20 cellular contexts compared by ENCODE assay signal in the genomic region with DNA sequence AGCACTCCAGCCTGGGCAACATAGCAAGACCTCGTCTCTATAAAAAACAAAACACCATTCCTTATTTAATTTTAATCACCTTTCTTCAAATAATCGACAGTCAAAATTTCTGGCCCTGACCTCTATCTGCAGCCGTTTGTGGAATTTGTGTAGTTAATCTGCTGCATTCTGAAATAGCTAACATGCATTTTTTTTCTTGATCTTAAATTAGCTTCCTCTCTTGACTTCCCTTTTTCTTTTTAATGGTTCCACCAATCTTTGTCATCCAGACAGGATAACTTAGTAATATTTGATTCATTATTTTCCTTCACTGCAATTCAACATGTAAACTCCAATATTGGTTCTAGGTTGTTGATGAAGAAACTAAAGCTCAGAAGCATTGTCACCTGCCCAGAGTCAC.
DNase-seq lines count a peak whose midpoint lies in the region; ATAC-seq, FAIRE-seq and TF ChIP-seq lines count a peak whose summit lies in the region.
"Had no signal": no experiment of that assay in that cellular context is flagged by ENCODE, and none has a peak within 500 bp of the region (broad histone marks: within the 10 kb centered on the region; RNA-seq: fewer than 3 reads in every experiment).

No MANE protein-coding gene starts in this region.

- no peak for FAIRE-seq in GM12878 (lab: Jason Lieb, UNC)
- FAIRE-seq: A549, H1 had no signal

- TF ChIP-seq CTCF in HL-60 (IDR thresholded peaks at IDR 0.05; ENCODE audit: insufficient read depth, low read length) (no peak), GM12878 (IDR thresholded peaks at IDR 0.05 in 2 of 3, conservative IDR thresholded peaks at IDR 0.05 in 1 of 3; ENCODE audit: control insufficient read depth in 2 of 3, extremely low read depth in 1 of 3, insufficient read depth in 1 of 3, low read depth in 3 of 3, low read length in 3 of 3) (no peak)

- POLR2A ChIA-PET in GM12878 (lab: Charles Lee), result interaction anchor here (0.5 to 2.2 kb wide), 3 partner anchors 12 to 99 kb away, joined by 5 to 8 read pairs (median 6); no protein-coding TSS in a partner anchor

- peaks cover 7% of the 10 kb centered on the region for H3K4me1 ChIP-seq in GM12878 (ENCODE audit: control insufficient read depth, insufficient read depth, low read length)
- H3K4me1 ChIP-seq: A549, Peyer's patch had no signal

- no peak for TF ChIP-seq RAD21 in GM12878 (IDR thresholded peaks at IDR 0.05; ENCODE audit: insufficient read depth, low read depth, low read length)

- H3K9me3 ChIP-seq in GM12878 (replicated peaks; ENCODE audit: control insufficient read depth, insufficient read depth, low read length), result no peaks in the 10 kb centered on the region
- H3K9me3 ChIP-seq: A549, Peyer's patch had no signal

- WGBS in GM12878 (ENCODE audit: insufficient coverage, insufficient replicate concordance, low lambda C conversion rate, missing lambda C conversion rate), result 0% methylated on average over 3 of the region's 3 CpGs

- peak; percentile 61 to 74 for DNase-seq in AML-193 (lab: John Stamatoyannopoulos, UW)
- DNase-seq in HL-60 (ENCODE audit: low read depth in 1 of 2, low spot score in 1 of 2), result no peak
- DNase-seq in NOMO-1 treated with dmso at 0.1 percent for 144 hours (lab: John Stamatoyannopoulos, UW; ENCODE audit: unreplicated experiment), result peak; percentile 31
- no peak for DNase-seq in GM12878 (ENCODE audit: low read depth, low spot score)
- no peak for DNase-seq in NCI-H226
- no peak for DNase-seq in LoVo (ENCODE audit: low spot score)
- DNase-seq: CD8-positive, alpha-beta T cell; DND-41; GDM1; NCI-H146; NCI-H2081 treated with DMSO at 0.1 percent for 48 hours; NCI-H526; NK-92 treated with Interleukin-12 subunit alpha and Interleukin-12 subunit beta, amount 100 ng/mL, for 24 hours; Peyer's patch; SHP77 had no signal

- 0 out of 4 replicates have a peak, but pooled peaks cover 0 to 3% of the 10 kb centered on the region in 2 experiments for H3K36me3 ChIP-seq in GM12878 (ENCODE audit: control insufficient read depth in 2 of 2, insufficient read depth in 2 of 2, low read length in 1 of 2)
- H3K36me3 ChIP-seq: Peyer's patch had no signal

- H3K4me3 ChIP-seq in HL-60 (replicated peaks; ENCODE audit: insufficient read depth, low read length) (no peak overlapping the region), GM12878 (no peak overlapping the region)
- H3K4me3 ChIP-seq: A549, Peyer's patch had no signal

- no peaks in the 10 kb centered on the region for H4K20me1 ChIP-seq in GM12878 (ENCODE audit: control insufficient read depth, insufficient read depth)

- peaks cover 48% of the 10 kb centered on the region for H3K79me2 ChIP-seq in GM12878 (ENCODE audit: control insufficient read depth, insufficient read depth, low read length)

- TF ChIP-seq EP300 in GM12878 (IDR thresholded peaks at IDR 0.05; ENCODE audit: borderline replicate concordance in 1 of 2, control insufficient read depth in 1 of 2, low read depth in 2 of 2, low read length in 2 of 2), result no peak

- no peak for ATAC-seq in GM12878
- ATAC-seq in HG03097 (IDR thresholded peaks at IDR 0.05; ENCODE audit: low FRiP score, unreplicated experiment), result no peak
- no peak for ATAC-seq in GM21423 (IDR thresholded peaks at IDR 0.05; ENCODE audit: unreplicated experiment)
- ATAC-seq: A549; CD8-positive, alpha-beta T cell had no signal

- H3K4me2 ChIP-seq in GM12878 (ENCODE audit: control insufficient read depth, insufficient read depth), result no peak overlapping the region; the same call in 1 of the 2 replicates
- H3K4me2 ChIP-seq: A549, KMS-11 had no signal

- CTCF ChIA-PET in GM12878 (lab: Yijun Ruan, JAX), result interaction anchor here (0.6 to 1.6 kb wide), 9 partner anchors 10 to 646 kb away, joined by 3 to 4 read pairs (median 4); a partner anchor contains a TSS

- no peak overlapping the region for H3K9ac ChIP-seq in GM12878 (ENCODE audit: control insufficient read depth, insufficient read depth, low read length)
- H3K9ac ChIP-seq: KMS-11 had no signal

- no peak for TF ChIP-seq POLR2A in GM12878 (IDR thresholded peaks at IDR 0.05; ENCODE audit: low read depth, low read length)

- no peak overlapping the region for H2AFZ ChIP-seq in GM12878 (ENCODE audit: control insufficient read depth, low read depth, low read length)

- in situ Hi-C loops in GM12878 (cut with MboI), result no loop called here

- H3K27me3 ChIP-seq in HL-60 (ENCODE audit: insufficient read depth, poor library complexity, severe bottlenecking), result no peaks in the 10 kb centered on the region
- no peaks in the 10 kb centered on the region for H3K27me3 ChIP-seq in GM12878 (replicated peaks in 1 of 2; ENCODE audit: control insufficient read depth in 2 of 2, insufficient read depth in 2 of 2, low read length in 1 of 2)
- H3K27me3 ChIP-seq: Peyer's patch had no signal

- RAD21 ChIA-PET in GM12878 (lab: Charles Lee; ENCODE audit: unreplicated experiment), result interaction anchor here (1.3 to 1.7 kb wide), 2 partner anchors 15 to 36 kb away, joined by 5 read pairs; no protein-coding TSS in a partner anchor

- SMC1A ChIA-PET in GM12878 (lab: Charles Lee; ENCODE audit: uncharacterized antibody, unreplicated experiment), result interaction anchor here (0.9 to 2.6 kb wide), 7 partner anchors 12 to 169 kb away, joined by 3 to 11 read pairs (median 6); no protein-coding TSS in a partner anchor

- BruUV-seq in GM12878 (replicated peaks; lab: Mats Ljungman, UMichigan), result no TSS peak

- intact Hi-C loops in GM12878 (cut with micrococcal nuclease; ENCODE audit: unreplicated experiment), result no loop called here

- H3K27ac ChIP-seq in HL-60 (replicated peaks), result peak overlapping the region; percentile 10; the same call in 1 of the 2 replicates
- no peak overlapping the region for H3K27ac ChIP-seq in GM12878 (ENCODE audit: control insufficient read depth, insufficient read depth)
- H3K27ac ChIP-seq: A549, KMS-11, Peyer's patch had no signal

TF ChIP-seq in GM12878, 131 proteins besides CTCF, POLR2A, EP300 and RAD21:
- no peak for TF ChIP-seq RELA (IDR thresholded peaks at IDR 0.05; ENCODE audit: borderline replicate concordance, partially characterized antibody)
- TF ChIP-seq SPI1 (IDR thresholded peaks at IDR 0.05; ENCODE audit: borderline replicate concordance, insufficient read depth, low read depth, low read length), result peak; percentile 21; the same call in 1 of the 2 replicates
- no peak for TF ChIP-seq NBN (IDR thresholded peaks at IDR 0.05)
- TF ChIP-seq MEF2B (IDR thresholded peaks at IDR 0.05; ENCODE audit: partially characterized antibody, poor library complexity, severe bottlenecking), result no peak
- TF ChIP-seq CBX3 (IDR thresholded peaks at IDR 0.05; ENCODE audit: borderline replicate concordance, low read depth), result no peak
- TF ChIP-seq, protein P1, sequence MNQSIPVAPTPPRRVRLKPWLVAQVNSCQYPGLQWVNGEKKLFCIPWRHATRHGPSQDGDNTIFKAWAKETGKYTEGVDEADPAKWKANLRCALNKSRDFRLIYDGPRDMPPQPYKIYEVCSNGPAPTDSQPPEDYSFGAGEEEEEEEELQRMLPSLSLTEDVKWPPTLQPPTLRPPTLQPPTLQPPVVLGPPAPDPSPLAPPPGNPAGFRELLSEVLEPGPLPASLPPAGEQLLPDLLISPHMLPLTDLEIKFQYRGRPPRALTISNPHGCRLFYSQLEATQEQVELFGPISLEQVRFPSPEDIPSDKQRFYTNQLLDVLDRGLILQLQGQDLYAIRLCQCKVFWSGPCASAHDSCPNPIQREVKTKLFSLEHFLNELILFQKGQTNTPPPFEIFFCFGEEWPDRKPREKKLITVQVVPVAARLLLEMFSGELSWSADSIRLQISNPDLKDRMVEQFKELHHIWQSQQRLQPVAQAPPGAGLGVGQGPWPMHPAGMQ (IDR thresholded peaks at IDR 0.05; ENCODE audit: borderline replicate concordance), result no peak
- TF ChIP-seq, protein P2, sequence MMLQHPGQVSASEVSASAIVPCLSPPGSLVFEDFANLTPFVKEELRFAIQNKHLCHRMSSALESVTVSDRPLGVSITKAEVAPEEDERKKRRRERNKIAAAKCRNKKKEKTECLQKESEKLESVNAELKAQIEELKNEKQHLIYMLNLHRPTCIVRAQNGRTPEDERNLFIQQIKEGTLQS (IDR thresholded peaks at IDR 0.05; ENCODE audit: borderline replicate concordance, extremely low read depth, low read depth, low read length), result no peak
- TF ChIP-seq HDGF (IDR thresholded peaks at IDR 0.05), result no peak
- no peak for TF ChIP-seq SREBF2 (IDR thresholded peaks at IDR 0.05; ENCODE audit: low read length)
TF ChIP-seq in GM12878: peak in this region for 1.

Comparison
In these comparisons a context has a peak if more than half of its experiments do, and no peak if none do; other contexts are left out.
1. DNase-seq: peak in AML-193 (2 of 2) and NOMO-1 treated with dmso at 0.1 percent for 144 hours (single experiment); none in HL-60 (0 of 2), GM12878 (single experiment), NCI-H226 (single experiment) and LoVo (single experiment).